ENCODE assay signal across 8 cellular contexts in the genomic region with DNA sequence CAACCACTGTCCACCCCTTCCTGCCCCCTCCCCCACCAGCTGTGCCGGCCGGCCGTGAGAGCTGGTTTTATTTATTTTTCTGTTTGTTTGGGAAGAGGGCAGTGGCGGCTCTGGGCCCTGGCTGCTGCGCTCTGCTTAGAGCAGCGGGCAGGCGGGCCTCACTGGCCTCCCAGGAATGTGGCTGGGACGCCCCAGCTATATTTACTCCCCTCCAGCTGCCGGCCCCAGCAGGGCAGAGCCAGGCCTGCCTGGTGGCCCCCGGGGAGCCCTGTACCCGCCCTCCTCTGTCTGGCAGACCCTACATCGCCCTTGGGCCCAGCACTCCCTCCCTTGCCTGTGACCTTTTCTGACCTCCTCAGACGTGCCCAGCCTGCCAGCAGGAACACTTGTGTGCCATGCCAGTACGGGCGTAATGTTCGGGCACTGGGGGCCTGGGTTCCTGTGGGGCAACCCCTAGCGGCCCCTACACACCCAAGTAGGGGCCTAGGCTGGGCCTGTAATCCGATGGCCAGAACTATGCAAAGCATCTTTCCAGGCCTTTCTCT. TPM values are rescaled to one million over a fixed set of nuclear protein-coding genes. Genes with fewer than 3 reads are reported as not detected.
DNase-seq lines count a peak whose midpoint lies in the region; ATAC-seq, FAIRE-seq and TF ChIP-seq lines count a peak whose summit lies in the region.

No MANE protein-coding gene starts in this region.

- no peak for TF ChIP-seq EP300 in K562 (IDR thresholded peaks at IDR 0.05; ENCODE audit: low read length)

- H3K36me3 ChIP-seq in K562 (ENCODE audit: control insufficient read depth, insufficient read depth, low read length) (peaks cover 33% of the 10 kb centered on the region; the same call in 2 of the 3 replicates), skeletal muscle tissue (ENCODE audit: control insufficient read depth in 3 of 3, insufficient read depth in 3 of 3, low read length in 3 of 3) (no peaks in the 10 kb centered on the region)

- TF ChIP-seq POLR2A in K562 (conservative IDR thresholded peaks at IDR 0.05): no peak

- intact Hi-C loops in K562 (cut with micrococcal nuclease): no loop called here
- intact Hi-C loops in left colon (cut with DNase I, micrococcal nuclease): no loop called here

- no peak for TF ChIP-seq RAD21 in K562 (CRISPR knock-in tag; conservative IDR thresholded peaks at IDR 0.05 in 1 of 2, IDR thresholded peaks at IDR 0.05 in 1 of 2)

- DNase-seq in EL: peak; percentile 70
- no peak for DNase-seq in K562 (ENCODE audit: extremely low read depth in 1 of 4, low spot score in 3 of 4)
- no peak for DNase-seq in left colon
- no peak for DNase-seq in HEK293T (ENCODE audit: extremely low spot score)
- no peak for DNase-seq in NAMALWA (ENCODE audit: low spot score)

- peaks cover 99% of the 10 kb centered on the region for H3K79me2 ChIP-seq in K562 (ENCODE audit: control insufficient read depth, insufficient read depth, low read length)

- 82% methylated on average over 17 of the region's 18 CpGs for WGBS in K562 (ENCODE audit: insufficient coverage, low coverage, missing lambda C conversion rate)

- FAIRE-seq in K562 (lab: Jason Lieb, UNC): no peak

- no TSS peak for BruUV-seq in K562 (replicated peaks; lab: Mats Ljungman, UMichigan)

- peaks cover 24% of the 10 kb centered on the region for H3K9me1 ChIP-seq in K562 (ENCODE audit: control insufficient read depth, insufficient read depth, low read length)

- H3K4me2 ChIP-seq in K562 (ENCODE audit: insufficient read depth, low read length): no peak overlapping the region

- H3K9ac ChIP-seq in K562 (ENCODE audit: insufficient read depth in 1 of 2, low read depth in 2 of 2, low read length in 2 of 2) (peak overlapping the region in 1 of 2 experiments; percentile 54; a peak in 2 of 4 replicates), skeletal muscle tissue (ENCODE audit: low read depth in 1 of 3, low read length in 3 of 3) (peak overlapping the region; percentile 66 to 85 (median 81))

- TF ChIP-seq CTCF in K562 (IDR thresholded peaks at IDR 0.05 in 2 of 3, conservative IDR thresholded peaks at IDR 0.05 in 1 of 3; ENCODE audit: insufficient read depth in 2 of 3, low read depth in 1 of 3, low read length in 3 of 3): no peak

- in situ Hi-C loops in K562 (cut with MboI): no loop called here

- H3K27ac ChIP-seq in K562 (ENCODE audit: extremely low read depth, low read depth, low read length) (no peak overlapping the region; the same call in 2 of the 3 replicates), skeletal muscle tissue (ENCODE audit: low read depth, low read length) (peak overlapping the region; percentile 85)

- H3K9me3 ChIP-seq in K562 (replicated peaks; ENCODE audit: control insufficient read depth, insufficient read depth, low read depth, low read length) (no peaks in the 10 kb centered on the region), skeletal muscle tissue (ENCODE audit: control insufficient read depth in 3 of 3, low read length in 3 of 3) (no peaks in the 10 kb centered on the region)

- H3K27me3 ChIP-seq in K562 (ENCODE audit: control insufficient read depth in 2 of 2, insufficient read depth in 2 of 2, low read length in 2 of 2) (no peaks in the 10 kb centered on the region), skeletal muscle tissue (ENCODE audit: control insufficient read depth in 3 of 3, insufficient read depth in 3 of 3, low read length in 3 of 3) (no peaks in the 10 kb centered on the region)

- CTCF ChIA-PET in K562 (lab: Yijun Ruan, JAX; ENCODE audit: low intra/inter-chr PET ratio) (no interaction called here), HEK293T (lab: Yijun Ruan, JAX) (interaction anchor here (1.2 to 1.6 kb wide), 2 partner anchors 20 to 35 kb away, joined by 3 to 4 read pairs; no protein-coding TSS in a partner anchor)

- H3K4me1 ChIP-seq in K562 (replicated peaks in 1 of 2; ENCODE audit: control insufficient read depth in 2 of 2, insufficient read depth in 2 of 2, low read length in 2 of 2) (peaks cover 87 to 88% of the 10 kb centered on the region in 2 experiments), skeletal muscle tissue (ENCODE audit: control insufficient read depth in 3 of 3, insufficient read depth in 3 of 3, low read length in 3 of 3) (peaks cover 87 to 93% (median 93%) of the 10 kb centered on the region in 3 donors)

- POLR2A ChIA-PET in K562 (lab: Yijun Ruan, JAX) (interaction anchor here (1.0 to 2.0 kb wide), 3 partner anchors 9 to 22 kb away, joined by 3 to 10 read pairs (median 8); no protein-coding TSS in a partner anchor), HEK293T (lab: Yijun Ruan, JAX) (no interaction called here)

- peaks cover 71% of the 10 kb centered on the region for H4K20me1 ChIP-seq in K562 (replicated peaks; ENCODE audit: control insufficient read depth, insufficient read depth, low read length)

- H2AFZ ChIP-seq in K562 (ENCODE audit: low read depth, low read length): no peak overlapping the region

- ATAC-seq in K562: no peak
- peak; percentile 31 for ATAC-seq in left colon
- ATAC-seq in GM18870 (IDR thresholded peaks at IDR 0.05; ENCODE audit: unreplicated experiment): no peak
- no peak for ATAC-seq in HG02678 (IDR thresholded peaks at IDR 0.05; ENCODE audit: unreplicated experiment)

- H3K4me3 ChIP-seq in K562 (no peak overlapping the region), skeletal muscle tissue (ENCODE audit: low read length in 3 of 3) (peak overlapping the region; percentile 41 to 69 (median 50))

TF ChIP-seq in K562, 482 proteins besides CTCF, POLR2A, EP300 and RAD21 (continues in another document):
- peak; percentile 29; the same call in 1 of the 2 replicates for TF ChIP-seq POLR2G (IDR thresholded peaks at IDR 0.05; ENCODE audit: low read depth, low read length)
- TF ChIP-seq PHB (CRISPR knock-in tag; IDR thresholded peaks at IDR 0.05): no peak
- TF ChIP-seq RBFOX2 (IDR thresholded peaks at IDR 0.05; ENCODE audit: low read depth, low read length): peak; percentile 52; the same call in 1 of the 2 replicates
- TF ChIP-seq, protein P1, sequence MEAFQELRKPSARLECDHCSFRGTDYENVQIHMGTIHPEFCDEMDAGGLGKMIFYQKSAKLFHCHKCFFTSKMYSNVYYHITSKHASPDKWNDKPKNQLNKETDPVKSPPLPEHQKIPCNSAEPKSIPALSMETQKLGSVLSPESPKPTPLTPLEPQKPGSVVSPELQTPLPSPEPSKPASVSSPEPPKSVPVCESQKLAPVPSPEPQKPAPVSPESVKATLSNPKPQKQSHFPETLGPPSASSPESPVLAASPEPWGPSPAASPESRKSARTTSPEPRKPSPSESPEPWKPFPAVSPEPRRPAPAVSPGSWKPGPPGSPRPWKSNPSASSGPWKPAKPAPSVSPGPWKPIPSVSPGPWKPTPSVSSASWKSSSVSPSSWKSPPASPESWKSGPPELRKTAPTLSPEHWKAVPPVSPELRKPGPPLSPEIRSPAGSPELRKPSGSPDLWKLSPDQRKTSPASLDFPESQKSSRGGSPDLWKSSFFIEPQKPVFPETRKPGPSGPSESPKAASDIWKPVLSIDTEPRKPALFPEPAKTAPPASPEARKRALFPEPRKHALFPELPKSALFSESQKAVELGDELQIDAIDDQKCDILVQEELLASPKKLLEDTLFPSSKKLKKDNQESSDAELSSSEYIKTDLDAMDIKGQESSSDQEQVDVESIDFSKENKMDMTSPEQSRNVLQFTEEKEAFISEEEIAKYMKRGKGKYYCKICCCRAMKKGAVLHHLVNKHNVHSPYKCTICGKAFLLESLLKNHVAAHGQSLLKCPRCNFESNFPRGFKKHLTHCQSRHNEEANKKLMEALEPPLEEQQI (IDR thresholded peaks at IDR 0.05): no peak

TF ChIP-seq in HEK293T, 16 proteins besides CTCF, POLR2A, EP300 and RAD21:
- TF ChIP-seq FOXA1 (IDR thresholded peaks at IDR 0.05) (no peak), ZNF384 (IDR thresholded peaks at IDR 0.05) (no peak), CTBP1 (IDR thresholded peaks at IDR 0.05; ENCODE audit: borderline replicate concordance) (no peak), LEF1 (IDR thresholded peaks at IDR 0.05; ENCODE audit: borderline replicate concordance) (no peak), FOXM1 (IDR thresholded peaks at IDR 0.05; ENCODE audit: borderline replicate concordance) (no peak), ELF4 (IDR thresholded peaks at IDR 0.05) (no peak), NFRKB (IDR thresholded peaks at IDR 0.05) (no peak), TARDBP (IDR thresholded peaks at IDR 0.05) (no peak), SUZ12 (IDR thresholded peaks at IDR 0.05) (no peak), HDGF (IDR thresholded peaks at IDR 0.05; ENCODE audit: borderline replicate concordance) (no peak)

RNA-seq across cellular contexts. Expression of a gene that starts 7.7 kb away (rescaled TPM):
- total RNA-seq in K562 (2011; cell fraction: chromatin; rRNA removed; ENCODE audit: low replicate concordance): 44.6 and 81.0 TPM in 2 replicates
- 52.9 TPM in 2 replicates for total RNA-seq in K562 (2011; cell fraction: nucleolus; rRNA removed)
- 37.8 and 55.7 TPM in 2 replicates for total RNA-seq in K562 (2011; cell fraction: nucleoplasm; rRNA removed)
- total RNA-seq in K562 (2014; rRNA removed) (121 and 123 TPM in 2 replicates), K562 (2014; rRNA removed; fragmentation: Illumina TruSeq; extraction: Trizol) (24.1 and 25.8 TPM in 2 replicates), K562 (2015; rRNA removed; fragmentation: Illumina TruSeq; extraction: Trizol) (40.6 and 45.1 TPM in 2 replicates), K562 (2021) (79.3 and 87.8 TPM in 2 replicates), left colon (10 to 100 TPM; 28.2 to 30.2 TPM), skeletal muscle tissue (66.8 TPM)
- polyA plus RNA-seq in K562 (2011; rRNA removed) (44.8 and 51.8 TPM in 2 replicates), K562 (2014; fragmentation: Illumina TruSeq; extraction: Trizol) (45.8 and 61.2 TPM in 2 replicates), K562 (2014; fragmentation: Nextera tagmentation; extraction: Ambion mirVana) (1 to 10 TPM; 1.9 to 4.6 TPM), K562 (2014; rRNA removed) (63.8 and 67.0 TPM in 2 replicates)
- 47.3 and 134 TPM in 2 replicates for polyA plus RNA-seq in K562 (2011; cell fraction: cytosol; rRNA removed)
- 34.3 and 47.7 TPM in 2 replicates for polyA plus RNA-seq in K562 (2011; cell fraction: nucleus; rRNA removed)
- polyA plus RNA-seq in K562 (2012): 63.1 and 65.7 TPM in 2 replicates
- 27.1 and 39.4 TPM in 2 replicates for polyA minus RNA-seq in K562 (2011; rRNA and poly(A)+ RNA removed)
- 47.5 and 54.4 TPM in 2 replicates for polyA minus RNA-seq in K562 (2011; cell fraction: cytosol; rRNA and poly(A)+ RNA removed)
- polyA minus RNA-seq in K562 (2011; cell fraction: nucleus; rRNA and poly(A)+ RNA removed): 29.4 and 36.8 TPM in 2 replicates
